In the genomic region with DNA sequence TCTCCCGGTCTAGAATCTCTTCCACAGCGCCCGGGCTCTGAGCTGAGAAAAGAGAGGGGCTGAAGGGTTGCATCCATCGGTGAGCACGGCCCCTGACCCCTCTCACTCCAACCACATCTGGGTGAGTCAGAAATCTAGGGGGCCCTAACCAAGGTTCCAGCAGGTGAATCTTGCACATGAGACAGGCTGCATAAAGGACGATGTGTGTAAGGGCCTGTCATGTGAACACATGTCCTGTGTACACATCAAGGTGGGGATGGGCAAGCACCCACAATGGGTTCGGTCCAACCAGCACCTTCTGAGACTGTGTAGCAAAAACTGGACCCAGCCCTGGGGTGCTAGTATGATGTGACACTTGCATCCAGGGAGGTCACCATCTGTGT, we compare ENCODE assay signal across 7 cellular contexts. TPM values are rescaled to one million over a fixed set of nuclear protein-coding genes. Genes with fewer than 3 reads are reported as not detected.
DNase-seq lines count a peak whose midpoint lies in the region; ATAC-seq, FAIRE-seq and TF ChIP-seq lines count a peak whose summit lies in the region.

No MANE protein-coding gene starts in this region.

- dilution Hi-C loops in keratinocyte (cut with MboI; ENCODE audit: extremely low pct_ligation_motif_present, low sequenced_read_pairs), result no loop called here

- FAIRE-seq in keratinocyte (lab: Jason Lieb, UNC), result no peak

- TF ChIP-seq CTCF in keratinocyte (optimal IDR thresholded peaks at IDR 0.05 in 1 of 3, IDR thresholded peaks at IDR 0.05 in 1 of 3, conservative IDR thresholded peaks at IDR 0.05 in 1 of 3; ENCODE audit: extremely low read depth in 1 of 3, insufficient read depth in 2 of 3, low read length in 3 of 3), result no peak
- TF ChIP-seq CTCF in stomach (IDR thresholded peaks at IDR 0.05), result no peak

- WGBS in HUES64, result 87% methylated on average over 7 of the region's 7 CpGs
- WGBS in stomach, 5 donors, result 64 to 75% (median 71%) methylated on average over 6 to 7 of the region's 7 CpGs

- TF ChIP-seq POLR2A in stomach (IDR thresholded peaks at IDR 0.05), result no peak

- no peak overlapping the region for H2AFZ ChIP-seq in keratinocyte (ENCODE audit: control insufficient read depth, low read length)

- H3K27me3 ChIP-seq in HUES64 (ENCODE audit: insufficient read depth, low read length) (no peaks in the 10 kb centered on the region), keratinocyte (ENCODE audit: control insufficient read depth, extremely low read depth, insufficient read depth, low read length) (no peaks in the 10 kb centered on the region), stomach (no peaks in the 10 kb centered on the region)

- no peak for TF ChIP-seq EP300 in stomach (IDR thresholded peaks at IDR 0.05)

- H3K9me3 ChIP-seq in HUES64 (ENCODE audit: insufficient read depth, low read depth, low read length) (no peaks in the 10 kb centered on the region), keratinocyte (ENCODE audit: control insufficient read depth, low read depth, low read length) (no peaks in the 10 kb centered on the region), stomach (no peaks in the 10 kb centered on the region)

- H3K36me3 ChIP-seq in HUES64 (ENCODE audit: insufficient read depth, low read length) (peaks cover 32% of the 10 kb centered on the region), keratinocyte (ENCODE audit: control insufficient read depth in 2 of 2, extremely low read depth in 1 of 2, insufficient read depth in 2 of 2, low read length in 2 of 2) (peaks cover 35 to 45% of the 10 kb centered on the region in 2 experiments), stomach (peaks cover 22 to 62% (median 60%) of the 10 kb centered on the region in 4 donors)

- ATAC-seq in GM21723 (IDR thresholded peaks at IDR 0.05; ENCODE audit: unreplicated experiment), result no peak

- H3K79me2 ChIP-seq in keratinocyte (ENCODE audit: control insufficient read depth, insufficient read depth, low read length), result peaks cover 63% of the 10 kb centered on the region

- H3K4me1 Mint-ChIP-seq in activated naive CD8-positive, alpha-beta T cell (ENCODE audit: low read depth), result peaks cover 52% of the 10 kb centered on the region

- H3K27me3 Mint-ChIP-seq in activated naive CD8-positive, alpha-beta T cell, result no peaks in the 10 kb centered on the region

- H4K20me1 ChIP-seq in keratinocyte (ENCODE audit: control insufficient read depth, extremely low read depth, insufficient read depth, low read length), result peaks cover 8% of the 10 kb centered on the region

- peak overlapping the region; percentile 100 for H3K4me3 Mint-ChIP-seq in activated naive CD8-positive, alpha-beta T cell

- peak overlapping the region; percentile 98 for H3K27ac Mint-ChIP-seq in activated naive CD8-positive, alpha-beta T cell

- no peaks in the 10 kb centered on the region for H3K36me3 Mint-ChIP-seq in activated naive CD8-positive, alpha-beta T cell

- peaks cover 2% of the 10 kb centered on the region for H3K9me1 ChIP-seq in keratinocyte (ENCODE audit: control insufficient read depth, extremely low read depth, insufficient read depth, low read length)

- peak overlapping the region; percentile 97 for H3K4me2 ChIP-seq in keratinocyte (ENCODE audit: control insufficient read depth, extremely low read depth, insufficient read depth, low read depth, low read length)

- H3K4me1 ChIP-seq in HUES64 (ENCODE audit: insufficient read depth, low read length) (peaks cover 7% of the 10 kb centered on the region; the same call in 1 of the 2 replicates), keratinocyte (ENCODE audit: control insufficient read depth, extremely low read depth, insufficient read depth, low read length) (peaks cover 24% of the 10 kb centered on the region), stomach (peaks cover 31 to 75% (median 64%) of the 10 kb centered on the region in 4 donors)

- H3K9ac ChIP-seq in HUES64 (ENCODE audit: low read depth, low read length) (peak overlapping the region; percentile 85; the same call in 1 of the 2 replicates), keratinocyte (ENCODE audit: control insufficient read depth, extremely low read depth, insufficient read depth, low read length) (peak overlapping the region; percentile 85)

- H3K27ac ChIP-seq in HUES64 (ENCODE audit: low read depth, low read length) (no peak overlapping the region), keratinocyte (ENCODE audit: control insufficient read depth, insufficient read depth, low read length) (peak overlapping the region; percentile 80), stomach (peak overlapping the region in 4 of 5 donors; percentile 98 to 100 (median 99))

- peak overlapping the region; percentile 93 for H3K4me3 ChIP-seq in HUES64 (ENCODE audit: low read length)
- H3K4me3 ChIP-seq in keratinocyte (ENCODE audit: control insufficient read depth in 2 of 3, extremely low read depth in 1 of 3, insufficient read depth in 2 of 3, low read depth in 1 of 3, low read length in 3 of 3), result peak overlapping the region; percentile 89 to 94 (median 90)
- H3K4me3 ChIP-seq in stomach, result peak overlapping the region; percentile 82 to 100 (median 92)

- DNase-seq in keratinocyte (ENCODE audit: low read depth, low spot score), result no peak
- DNase-seq in stomach, result peak; percentile 23
- no peak for DNase-seq in NOMO-1 treated with dmso at 0.1 percent for 144 hours (lab: John Stamatoyannopoulos, UW; ENCODE audit: unreplicated experiment)
- no peak for DNase-seq in AG20443 (ENCODE audit: low spot score)

- intact Hi-C loops in stomach (cut with DNase I; ENCODE audit: low total_unique reads), result no loop called here

- H3K9me3 Mint-ChIP-seq in activated naive CD8-positive, alpha-beta T cell (ENCODE audit: low read depth), result no peaks in the 10 kb centered on the region

RNA-seq across cellular contexts. Expression of a gene that starts 1.2 kb away (rescaled TPM):
- polyA plus RNA-seq in HUES64 (2013, experiment 1 of 2), result 19.6 TPM
- polyA plus RNA-seq in HUES64 (2013, experiment 2 of 2), result 19.7 TPM
- 27.0 to 44.8 TPM (median 36.6 TPM) in 3 replicates for polyA plus RNA-seq in keratinocyte
- 21.8 TPM for polyA plus RNA-seq in keratinocyte (2011; ENCODE audit: low read depth)
- polyA plus RNA-seq in keratinocyte (2011; cell fraction: cytosol; rRNA removed), result 36.2 and 40.9 TPM in 2 replicates
- 45.5 and 54.8 TPM in 2 replicates for polyA plus RNA-seq in keratinocyte (2011; cell fraction: nucleus; rRNA removed)
- 21.0 and 26.0 TPM in 2 replicates for polyA plus RNA-seq in keratinocyte (2012; ENCODE audit: low replicate concordance)
- polyA minus RNA-seq in keratinocyte, result 34.3 to 70.7 TPM (median 42.7 TPM) in 3 replicates
- 23.6 TPM for polyA minus RNA-seq in keratinocyte (2011; cell fraction: cytosol; rRNA and poly(A)+ RNA removed)
- 12.5 and 22.6 TPM in 2 replicates for polyA minus RNA-seq in keratinocyte (2011; cell fraction: nucleus; rRNA and poly(A)+ RNA removed)
- 10 to 100 TPM in 4 of 5 donors, 1 to 10 TPM in 1; 7.0 to 36.5 (median 25.0) TPM for total RNA-seq in stomach
- 10 to 100 TPM; 21.8 to 38.3 (median 28.1) TPM for polyA plus RNA-seq in stomach

RNA-seq across cellular contexts. Expression of a gene that starts 1.5 kb away (rescaled TPM):
- 47.4 TPM for polyA plus RNA-seq in HUES64 (2013, experiment 1 of 2)
- polyA plus RNA-seq in HUES64 (2013, experiment 2 of 2), result 42.4 TPM
- polyA plus RNA-seq in keratinocyte (120 to 196 TPM (median 129 TPM) in 3 replicates), stomach (10 to 100 TPM; 39.2 to 60.8 (median 53.5) TPM)
- polyA plus RNA-seq in keratinocyte (2011; ENCODE audit: low read depth), result 16.1 TPM
- polyA plus RNA-seq in keratinocyte (2011; cell fraction: cytosol; rRNA removed), result 130 and 138 TPM in 2 replicates
- polyA plus RNA-seq in keratinocyte (2011; cell fraction: nucleus; rRNA removed), result 218 and 272 TPM in 2 replicates
- 72.8 and 112 TPM in 2 replicates for polyA plus RNA-seq in keratinocyte (2012; ENCODE audit: low replicate concordance)
- 179 to 492 TPM (median 229 TPM) in 3 replicates for polyA minus RNA-seq in keratinocyte
- 194 TPM for polyA minus RNA-seq in keratinocyte (2011; cell fraction: cytosol; rRNA and poly(A)+ RNA removed)
- polyA minus RNA-seq in keratinocyte (2011; cell fraction: nucleus; rRNA and poly(A)+ RNA removed), result 132 and 151 TPM in 2 replicates
- 100 to 1,000 TPM in 2 of 5 donors, 10 to 100 TPM in 3; 45.2 to 262 (median 72.3) TPM for total RNA-seq in stomach

RNA-seq across cellular contexts. Expression of a gene that starts 13.1 kb away (rescaled TPM):
- not detected for polyA plus RNA-seq in HUES64 (2013, experiment 1 of 2)
- not detected for polyA plus RNA-seq in HUES64 (2013, experiment 2 of 2)
- polyA plus RNA-seq in keratinocyte (not detected in 3 replicates), stomach (not detected)
- polyA plus RNA-seq in keratinocyte (2011; ENCODE audit: low read depth), result not detected
- polyA plus RNA-seq in keratinocyte (2011; cell fraction: cytosol; rRNA removed), result not detected in 2 replicates
- not detected in 2 replicates for polyA plus RNA-seq in keratinocyte (2011; cell fraction: nucleus; rRNA removed)
- polyA plus RNA-seq in keratinocyte (2012; ENCODE audit: low replicate concordance), result not detected in 2 replicates
- not detected in 3 replicates for polyA minus RNA-seq in keratinocyte
- polyA minus RNA-seq in keratinocyte (2011; cell fraction: cytosol; rRNA and poly(A)+ RNA removed), result not detected
- polyA minus RNA-seq in keratinocyte (2011; cell fraction: nucleus; rRNA and poly(A)+ RNA removed), result not detected in 2 replicates
- not detected for total RNA-seq in stomach

RNA-seq across cellular contexts. Expression of a gene that starts 30.1 kb away (rescaled TPM):
- 8.2 TPM for polyA plus RNA-seq in HUES64 (2013, experiment 1 of 2)
- polyA plus RNA-seq in HUES64 (2013, experiment 2 of 2), result 12.5 TPM
- polyA plus RNA-seq in keratinocyte (11.2 to 13.7 TPM (median 12.6 TPM) in 3 replicates), stomach (10 to 100 TPM; 10.8 to 19.2 (median 13.8) TPM)
- 6.5 TPM for polyA plus RNA-seq in keratinocyte (2011; ENCODE audit: low read depth)
- 6.5 and 10.6 TPM in 2 replicates for polyA plus RNA-seq in keratinocyte (2011; cell fraction: cytosol; rRNA removed)
- polyA plus RNA-seq in keratinocyte (2011; cell fraction: nucleus; rRNA removed), result 45.5 and 45.7 TPM in 2 replicates
- 10.8 and 13.8 TPM in 2 replicates for polyA plus RNA-seq in keratinocyte (2012; ENCODE audit: low replicate concordance)
- polyA minus RNA-seq in keratinocyte, result 9.1 to 15.1 TPM (median 13.0 TPM) in 3 replicates
- polyA minus RNA-seq in keratinocyte (2011; cell fraction: cytosol; rRNA and poly(A)+ RNA removed), result 7.1 TPM
- polyA minus RNA-seq in keratinocyte (2011; cell fraction: nucleus; rRNA and poly(A)+ RNA removed), result 7.7 and 10.3 TPM in 2 replicates
- total RNA-seq in stomach, result 10 to 100 TPM in 2 of 5 donors, 1 to 10 TPM in 3; 5.4 to 63.7 (median 7.3) TPM

RNA-seq across cellular contexts. Expression of a gene that starts 30.8 kb away (rescaled TPM):
- polyA plus RNA-seq in HUES64 (2013, experiment 1 of 2), result 147 TPM
- polyA plus RNA-seq in HUES64 (2013, experiment 2 of 2), result 131 TPM
- polyA plus RNA-seq in keratinocyte, result 165 to 221 TPM (median 184 TPM) in 3 replicates
- 121 TPM for polyA plus RNA-seq in keratinocyte (2011; ENCODE audit: low read depth)
- 141 and 146 TPM in 2 replicates for polyA plus RNA-seq in keratinocyte (2011; cell fraction: cytosol; rRNA removed)
- polyA plus RNA-seq in keratinocyte (2011; cell fraction: nucleus; rRNA removed), result 134 and 140 TPM in 2 replicates
- polyA plus RNA-seq in keratinocyte (2012; ENCODE audit: low replicate concordance), result 110 and 192 TPM in 2 replicates
- 84.0 to 98.0 TPM (median 92.6 TPM) in 3 replicates for polyA minus RNA-seq in keratinocyte
- 78.8 TPM for polyA minus RNA-seq in keratinocyte (2011; cell fraction: cytosol; rRNA and poly(A)+ RNA removed)
- polyA minus RNA-seq in keratinocyte (2011; cell fraction: nucleus; rRNA and poly(A)+ RNA removed), result 49.9 and 56.8 TPM in 2 replicates
- 100 to 1,000 TPM in 2 of 5 donors, 10 to 100 TPM in 3; 36.2 to 132 (median 64.9) TPM for total RNA-seq in stomach
- polyA plus RNA-seq in stomach, result 100 to 1,000 TPM; 116 to 126 (median 123) TPM
